1 cellular context compared by ENCODE assay signal in genomic region chr17:48131216-48131824, GRCh38.
TF ChIP-seq lines count a peak whose summit lies in the region.

No MANE protein-coding gene starts in this region.

TF ChIP-seq in HCT116, 20 proteins besides CTCF, POLR2A, EP300 and RAD21 (continued from another document):
- no peak for TF ChIP-seq REST (IDR thresholded peaks at IDR 0.05; ENCODE audit: low read depth)
TF ChIP-seq in HCT116: peak in this region for 0.
